In the genomic region with DNA sequence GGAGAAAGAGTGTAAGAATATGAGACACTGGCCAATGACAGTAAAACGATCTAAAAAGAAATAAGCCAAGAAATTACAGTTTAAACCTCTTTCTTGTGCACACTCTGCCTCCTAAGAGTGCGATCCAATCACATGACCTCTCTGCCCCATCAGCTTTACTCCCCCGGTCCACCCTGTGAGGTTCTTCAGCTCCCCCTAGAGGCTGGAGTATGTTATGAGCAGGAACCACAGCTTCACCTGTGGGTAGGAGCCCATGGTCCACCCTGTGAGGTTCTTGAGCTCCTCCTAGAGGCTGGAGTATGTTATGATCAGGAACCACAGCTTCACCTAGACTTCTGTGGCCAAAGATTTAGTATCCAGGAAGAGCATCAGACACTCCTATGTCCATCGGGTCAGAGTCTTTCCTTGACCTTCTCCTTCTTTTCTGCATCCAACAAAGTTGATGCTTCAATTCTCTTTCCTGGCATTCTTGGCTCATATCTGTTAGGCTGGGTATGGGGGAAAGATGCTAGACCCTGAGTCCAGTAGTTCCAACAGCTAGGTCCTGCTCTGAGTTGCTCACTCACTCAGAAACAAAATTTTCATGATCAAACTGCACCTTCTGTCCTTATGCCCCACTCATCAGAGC, we compare ENCODE assay signal across 1 cellular context.
TF ChIP-seq lines count a peak whose summit lies in the region.

No MANE protein-coding gene starts in this region.

TF ChIP-seq in HEK293, 187 proteins besides CTCF, POLR2A, EP300 and RAD21 (continued from another document and continues in another):
- TF ChIP-seq ZNF518A (tag by site-specific recombination; conservative IDR thresholded peaks at IDR 0.05; ENCODE audit: low read depth) (peak; percentile 39; the same call in 1 of the 2 replicates), ZNF423 (tag by site-specific recombination; IDR thresholded peaks at IDR 0.05) (no peak), ZNF157 (tag by site-specific recombination; IDR thresholded peaks at IDR 0.05) (no peak), ZSCAN30 (tag by site-specific recombination; IDR thresholded peaks at IDR 0.05) (peak; percentile 65), ZNF488 (tag by site-specific recombination; IDR thresholded peaks at IDR 0.05) (no peak), ZNF114 (tag by site-specific recombination; IDR thresholded peaks at IDR 0.05) (no peak), ZNF324 (tag by site-specific recombination; IDR thresholded peaks at IDR 0.05) (no peak), ZNF292 (tag by site-specific recombination; IDR thresholded peaks at IDR 0.05; ENCODE audit: borderline replicate concordance, low read depth) (no peak), OSR2 (tag by site-specific recombination; IDR thresholded peaks at IDR 0.05) (no peak), KLF9 (tag by site-specific recombination; IDR thresholded peaks at IDR 0.05; ENCODE audit: low read depth) (no peak), ZNF561 (tag by site-specific recombination; IDR thresholded peaks at IDR 0.05; ENCODE audit: borderline replicate concordance) (no peak), PRDM1 (tag by site-specific recombination; IDR thresholded peaks at IDR 0.05) (no peak), ZNF701 (tag by site-specific recombination; IDR thresholded peaks at IDR 0.05) (no peak), ZNF596 (tag by site-specific recombination; IDR thresholded peaks at IDR 0.05) (no peak), ZNF350 (tag by site-specific recombination; IDR thresholded peaks at IDR 0.05) (no peak), YY2 (tag by site-specific recombination; IDR thresholded peaks at IDR 0.05) (no peak), ZNF510 (tag by site-specific recombination; IDR thresholded peaks at IDR 0.05; ENCODE audit: insufficient replicate concordance) (no peak), EGR2 (tag by site-specific recombination; IDR thresholded peaks at IDR 0.05; ENCODE audit: low read depth) (peak; percentile 47; the same call in 1 of the 2 replicates), ZNF600 (tag by site-specific recombination; IDR thresholded peaks at IDR 0.05) (no peak), ZNF311 (tag by site-specific recombination; IDR thresholded peaks at IDR 0.05; ENCODE audit: borderline replicate concordance) (no peak), ZNF621 (tag by site-specific recombination; IDR thresholded peaks at IDR 0.05) (no peak), GFI1B (tag by site-specific recombination; IDR thresholded peaks at IDR 0.05) (no peak), ZSCAN16 (tag by site-specific recombination; IDR thresholded peaks at IDR 0.05) (no peak), WT1 (tag by site-specific recombination; IDR thresholded peaks at IDR 0.05) (no peak), ZNF26 (tag by site-specific recombination; IDR thresholded peaks at IDR 0.05) (no peak), ZNF654 (tag by site-specific recombination; IDR thresholded peaks at IDR 0.05; ENCODE audit: low read depth) (peak; percentile 86), ZNF639 (tag by site-specific recombination; IDR thresholded peaks at IDR 0.05) (no peak), OVOL3 (tag by site-specific recombination; IDR thresholded peaks at IDR 0.05) (no peak), ZNF623 (tag by site-specific recombination; IDR thresholded peaks at IDR 0.05) (no peak), ZNF2 (tag by site-specific recombination; IDR thresholded peaks at IDR 0.05) (peak; percentile 67; the same call in 1 of the 2 replicates), ZFHX2 (tag by site-specific recombination; conservative IDR thresholded peaks at IDR 0.05) (peak; percentile 41; the same call in 1 of the 2 replicates), ZNF211 (tag by site-specific recombination; IDR thresholded peaks at IDR 0.05; ENCODE audit: low read depth) (no peak), INSM2 (tag by site-specific recombination; IDR thresholded peaks at IDR 0.05) (no peak), ZNF660 (tag by site-specific recombination; IDR thresholded peaks at IDR 0.05) (0 out of 2 replicates have a peak, but pooled peaks have one; percentile 41), ZBTB10 (tag by site-specific recombination; IDR thresholded peaks at IDR 0.05) (no peak), KLF1 (tag by site-specific recombination; IDR thresholded peaks at IDR 0.05) (no peak), ZFP41 (tag by site-specific recombination; IDR thresholded peaks at IDR 0.05; ENCODE audit: borderline replicate concordance) (no peak), ZNF777 (tag by site-specific recombination; IDR thresholded peaks at IDR 0.05; ENCODE audit: borderline replicate concordance) (no peak)
- TF ChIP-seq, protein P1, sequence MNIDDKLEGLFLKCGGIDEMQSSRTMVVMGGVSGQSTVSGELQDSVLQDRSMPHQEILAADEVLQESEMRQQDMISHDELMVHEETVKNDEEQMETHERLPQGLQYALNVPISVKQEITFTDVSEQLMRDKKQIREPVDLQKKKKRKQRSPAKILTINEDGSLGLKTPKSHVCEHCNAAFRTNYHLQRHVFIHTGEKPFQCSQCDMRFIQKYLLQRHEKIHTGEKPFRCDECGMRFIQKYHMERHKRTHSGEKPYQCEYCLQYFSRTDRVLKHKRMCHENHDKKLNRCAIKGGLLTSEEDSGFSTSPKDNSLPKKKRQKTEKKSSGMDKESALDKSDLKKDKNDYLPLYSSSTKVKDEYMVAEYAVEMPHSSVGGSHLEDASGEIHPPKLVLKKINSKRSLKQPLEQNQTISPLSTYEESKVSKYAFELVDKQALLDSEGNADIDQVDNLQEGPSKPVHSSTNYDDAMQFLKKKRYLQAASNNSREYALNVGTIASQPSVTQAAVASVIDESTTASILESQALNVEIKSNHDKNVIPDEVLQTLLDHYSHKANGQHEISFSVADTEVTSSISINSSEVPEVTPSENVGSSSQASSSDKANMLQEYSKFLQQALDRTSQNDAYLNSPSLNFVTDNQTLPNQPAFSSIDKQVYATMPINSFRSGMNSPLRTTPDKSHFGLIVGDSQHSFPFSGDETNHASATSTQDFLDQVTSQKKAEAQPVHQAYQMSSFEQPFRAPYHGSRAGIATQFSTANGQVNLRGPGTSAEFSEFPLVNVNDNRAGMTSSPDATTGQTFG (tag by site-specific recombination; IDR thresholded peaks at IDR 0.05; ENCODE audit: borderline replicate concordance), result no peak
- TF ChIP-seq, protein P2, sequence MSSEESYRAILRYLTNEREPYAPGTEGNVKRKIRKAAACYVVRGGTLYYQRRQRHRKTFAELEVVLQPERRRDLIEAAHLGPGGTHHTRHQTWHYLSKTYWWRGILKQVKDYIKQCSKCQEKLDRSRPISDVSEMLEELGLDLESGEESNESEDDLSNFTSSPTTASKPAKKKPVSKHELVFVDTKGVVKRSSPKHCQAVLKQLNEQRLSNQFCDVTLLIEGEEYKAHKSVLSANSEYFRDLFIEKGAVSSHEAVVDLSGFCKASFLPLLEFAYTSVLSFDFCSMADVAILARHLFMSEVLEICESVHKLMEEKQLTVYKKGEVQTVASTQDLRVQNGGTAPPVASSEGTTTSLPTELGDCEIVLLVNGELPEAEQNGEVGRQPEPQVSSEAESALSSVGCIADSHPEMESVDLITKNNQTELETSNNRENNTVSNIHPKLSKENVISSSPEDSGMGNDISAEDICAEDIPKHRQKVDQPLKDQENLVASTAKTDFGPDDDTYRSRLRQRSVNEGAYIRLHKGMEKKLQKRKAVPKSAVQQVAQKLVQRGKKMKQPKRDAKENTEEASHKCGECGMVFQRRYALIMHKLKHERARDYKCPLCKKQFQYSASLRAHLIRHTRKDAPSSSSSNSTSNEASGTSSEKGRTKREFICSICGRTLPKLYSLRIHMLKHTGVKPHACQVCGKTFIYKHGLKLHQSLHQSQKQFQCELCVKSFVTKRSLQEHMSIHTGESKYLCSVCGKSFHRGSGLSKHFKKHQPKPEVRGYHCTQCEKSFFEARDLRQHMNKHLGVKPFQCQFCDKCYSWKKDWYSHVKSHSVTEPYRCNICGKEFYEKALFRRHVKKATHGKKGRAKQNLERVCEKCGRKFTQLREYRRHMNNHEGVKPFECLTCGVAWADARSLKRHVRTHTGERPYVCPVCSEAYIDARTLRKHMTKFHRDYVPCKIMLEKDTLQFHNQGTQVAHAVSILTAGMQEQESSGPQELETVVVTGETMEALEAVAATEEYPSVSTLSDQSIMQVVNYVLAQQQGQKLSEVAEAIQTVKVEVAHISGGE (tag by site-specific recombination; conservative IDR thresholded peaks at IDR 0.05; ENCODE audit: low read depth), result no peak
